1 cellular context compared by ENCODE assay signal in genomic region chr21:35408401-35408800, GRCh38.
TF ChIP-seq lines count a peak whose summit lies in the region.

No MANE protein-coding gene starts in this region.

TF ChIP-seq in K562, 482 proteins besides CTCF, POLR2A, EP300 and RAD21 (continued from another document):
- TF ChIP-seq ZNF398 (CRISPR knock-in tag; IDR thresholded peaks at IDR 0.05) (no peak), ZBTB9 (CRISPR knock-in tag; IDR thresholded peaks at IDR 0.05) (no peak), DNMT1 (IDR thresholded peaks at IDR 0.05) (no peak)
- TF ChIP-seq, protein P1, sequence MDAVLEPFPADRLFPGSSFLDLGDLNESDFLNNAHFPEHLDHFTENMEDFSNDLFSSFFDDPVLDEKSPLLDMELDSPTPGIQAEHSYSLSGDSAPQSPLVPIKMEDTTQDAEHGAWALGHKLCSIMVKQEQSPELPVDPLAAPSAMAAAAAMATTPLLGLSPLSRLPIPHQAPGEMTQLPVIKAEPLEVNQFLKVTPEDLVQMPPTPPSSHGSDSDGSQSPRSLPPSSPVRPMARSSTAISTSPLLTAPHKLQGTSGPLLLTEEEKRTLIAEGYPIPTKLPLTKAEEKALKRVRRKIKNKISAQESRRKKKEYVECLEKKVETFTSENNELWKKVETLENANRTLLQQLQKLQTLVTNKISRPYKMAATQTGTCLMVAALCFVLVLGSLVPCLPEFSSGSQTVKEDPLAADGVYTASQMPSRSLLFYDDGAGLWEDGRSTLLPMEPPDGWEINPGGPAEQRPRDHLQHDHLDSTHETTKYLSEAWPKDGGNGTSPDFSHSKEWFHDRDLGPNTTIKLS (IDR thresholded peaks at IDR 0.05; ENCODE audit: borderline replicate concordance, low read depth): no peak
